Comparison of ENCODE assay signal across 7 cellular contexts in the genomic region with DNA sequence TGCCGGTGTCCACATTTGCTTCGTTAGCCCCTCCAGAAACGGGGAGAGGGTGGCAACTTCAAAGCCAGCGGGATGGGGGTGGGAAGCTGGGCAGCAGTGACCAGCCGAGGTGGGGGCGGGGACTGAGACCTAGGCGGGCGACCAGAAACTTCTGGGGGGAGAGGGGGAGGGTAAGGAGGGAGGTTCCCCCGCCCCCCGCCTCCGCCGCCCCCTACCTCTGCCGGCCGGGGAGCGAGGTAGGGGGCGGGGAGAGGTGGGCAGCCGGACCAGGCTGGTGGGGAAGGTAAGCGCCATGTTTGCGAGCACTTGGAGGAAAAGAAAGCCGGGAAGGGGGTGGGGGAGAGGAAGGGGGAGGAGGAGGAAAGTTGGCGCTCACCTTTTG. TPM values are rescaled to one million over a fixed set of nuclear protein-coding genes. Genes with fewer than 3 reads are reported as not detected.
DNase-seq lines count a peak whose midpoint lies in the region; ATAC-seq and TF ChIP-seq lines count a peak whose summit lies in the region.

No MANE protein-coding gene starts in this region.

- H2AK5ac ChIP-seq in mesenchymal stem cell (ENCODE audit: low read length, severe bottlenecking): no peak overlapping the region

- peak overlapping the region in 1 of 2 experiments; percentile 36 for H3K14ac ChIP-seq in mesenchymal stem cell (ENCODE audit: low read length in 2 of 2)

- peak overlapping the region; percentile 56 for H3K4me3 ChIP-seq in GM12875 (ENCODE audit: low read depth, low read length)
- peak overlapping the region; percentile 92 for H3K4me3 ChIP-seq in mesenchymal stem cell (ENCODE audit: insufficient read depth in 1 of 2, low read depth in 1 of 2, low read length in 2 of 2)

- H3K27ac ChIP-seq in cingulate gyrus (ENCODE audit: low read depth, low read length) (peak overlapping the region; percentile 10), mesenchymal stem cell (ENCODE audit: low read length, poor library complexity, severe bottlenecking) (peak overlapping the region; percentile 65)

- no peak for TF ChIP-seq CTCF in GM12875 (IDR thresholded peaks at IDR 0.05; ENCODE audit: borderline replicate concordance, insufficient read depth, low read depth, low read length)

- peaks cover 5 to 15% of the 10 kb centered on the region in 2 experiments for H3K36me3 ChIP-seq in mesenchymal stem cell (ENCODE audit: control insufficient read depth in 1 of 2, insufficient read depth in 2 of 2, low read depth in 1 of 2, low read length in 2 of 2)

- H4K91ac ChIP-seq in mesenchymal stem cell (ENCODE audit: low read length): no peak overlapping the region

- H3K27me3 ChIP-seq in mesenchymal stem cell (ENCODE audit: control insufficient read depth in 1 of 2, insufficient read depth in 1 of 2, low read length in 2 of 2): peaks cover 0 to 5% of the 10 kb centered on the region in 2 experiments

- peak overlapping the region; percentile 11 to 93 for H3K18ac ChIP-seq in mesenchymal stem cell (ENCODE audit: low read depth in 1 of 2, low read length in 2 of 2)

- H3K9me3 ChIP-seq in mesenchymal stem cell (ENCODE audit: control insufficient read depth, low read length): no peaks in the 10 kb centered on the region

- ATAC-seq in HG02678 (IDR thresholded peaks at IDR 0.05; ENCODE audit: unreplicated experiment) (no peak), HG02798 (IDR thresholded peaks at IDR 0.05; ENCODE audit: poor library complexity, unreplicated experiment) (no peak)

- no peak overlapping the region for H2BK15ac ChIP-seq in mesenchymal stem cell (ENCODE audit: low read depth, poor library complexity, severe bottlenecking)

- no peak overlapping the region for H2BK12ac ChIP-seq in mesenchymal stem cell (ENCODE audit: low read length in 2 of 2)

- no peak overlapping the region for H3K4ac ChIP-seq in mesenchymal stem cell (ENCODE audit: low read depth in 1 of 2, low read length in 2 of 2)

- DNase-seq in NCI-H526 (lab: John Stamatoyannopoulos, UW) (peak; percentile 35 to 80), mesenchymal stem cell (no peak)
- DNase-seq in stimulated activated CD4-positive, alpha-beta T cell treated with anti-CD3 and anti-CD28 coated beads, Interleukin-2, amount 100 ng/mL, for 24 hours: no peak

- H3K9ac ChIP-seq in mesenchymal stem cell (ENCODE audit: low read length): peak overlapping the region; percentile 95

- H3K79me1 ChIP-seq in mesenchymal stem cell (replicated peaks; ENCODE audit: low read length, poor library complexity, severe bottlenecking): peaks cover 11% of the 10 kb centered on the region

- H4K8ac ChIP-seq in mesenchymal stem cell (ENCODE audit: low read length): no peak overlapping the region

- H2BK5ac ChIP-seq in mesenchymal stem cell (ENCODE audit: low read depth, low read length, poor library complexity, severe bottlenecking): peak overlapping the region; percentile 81

- H3K4me2 ChIP-seq in mesenchymal stem cell (ENCODE audit: low read length, poor library complexity, severe bottlenecking): peak overlapping the region; percentile 96

- no peak overlapping the region for H2BK120ac ChIP-seq in mesenchymal stem cell (ENCODE audit: low read depth, low read length)

- WGBS in mesenchymal stem cell: 3% methylated on average over 20 of the region's 21 CpGs

- H3K4me1 ChIP-seq in mesenchymal stem cell (ENCODE audit: control insufficient read depth, insufficient read depth, low read depth, low read length): peaks cover 3% of the 10 kb centered on the region

- no peak overlapping the region for H3K23ac ChIP-seq in mesenchymal stem cell (ENCODE audit: low read length in 2 of 2)

- peak overlapping the region; percentile 87 for H2AFZ ChIP-seq in mesenchymal stem cell (ENCODE audit: low read depth, low read length)

RNA-seq across cellular contexts. Expression of gene SIX4, which starts 1.3 kb away (rescaled TPM):
- polyA plus RNA-seq in mesenchymal stem cell (2013, experiment 1 of 2): 2.7 TPM
- 2.9 TPM for polyA plus RNA-seq in mesenchymal stem cell (2013, experiment 2 of 2)

RNA-seq across cellular contexts. Expression of gene MNAT1, which starts 11.7 kb away (rescaled TPM):
- 28.9 TPM for polyA plus RNA-seq in mesenchymal stem cell (2013, experiment 1 of 2)
- polyA plus RNA-seq in mesenchymal stem cell (2013, experiment 2 of 2): 26.9 TPM

Comparison
In these comparisons a context has a peak if more than half of its experiments do, and no peak if none do; other contexts are left out.
1. DNase-seq: peak in NCI-H526 (2 of 2); none in mesenchymal stem cell (single experiment) and stimulated activated CD4-positive, alpha-beta T cell treated with anti-CD3 and anti-CD28 coated beads, Interleukin-2, amount 100 ng/mL, for 24 hours (0 of 2).